In genomic region chr5:83450183-83450839, GRCh38 we compare ENCODE assay signal across 2 cellular contexts.
TF ChIP-seq lines count a peak whose summit lies in the region.

No MANE protein-coding gene starts in this region.

TF ChIP-seq in H1, 55 proteins besides CTCF, POLR2A, EP300 and RAD21 (continues in another document):
- TF ChIP-seq TEAD4 (IDR thresholded peaks at IDR 0.05; ENCODE audit: low read depth, low read length) (no peak), CHD7 (IDR thresholded peaks at IDR 0.05; ENCODE audit: insufficient replicate concordance, low read length) (no peak), SP4 (IDR thresholded peaks at IDR 0.05; ENCODE audit: low read length) (no peak), SIRT6 (IDR thresholded peaks at IDR 0.05; ENCODE audit: low read length) (no peak), ZNF274 (IDR thresholded peaks at IDR 0.05; ENCODE audit: borderline replicate concordance, extremely low read depth, low read length) (no peak), E2F6 (IDR thresholded peaks at IDR 0.05) (no peak), CREB1 (IDR thresholded peaks at IDR 0.05) (no peak), POU5F1 (IDR thresholded peaks at IDR 0.05; ENCODE audit: low read depth, low read length) (no peak), SIN3A (conservative IDR thresholded peaks at IDR 0.05 in 1 of 2, IDR thresholded peaks at IDR 0.05 in 1 of 2; ENCODE audit: low read depth in 1 of 2, low read length in 2 of 2) (no peak), GTF2F1 (IDR thresholded peaks at IDR 0.05; ENCODE audit: borderline replicate concordance, low read depth, low read length) (no peak), TCF12 (IDR thresholded peaks at IDR 0.05; ENCODE audit: low read depth, low read length) (no peak), EGR1 (IDR thresholded peaks at IDR 0.05; ENCODE audit: borderline replicate concordance, low read depth, low read length) (no peak), RXRA (IDR thresholded peaks at IDR 0.05; ENCODE audit: insufficient read depth, low read depth, low read length) (no peak), SAP30 (IDR thresholded peaks at IDR 0.05; ENCODE audit: insufficient read depth, insufficient replicate concordance, low read length) (no peak)
- TF ChIP-seq, protein P1, sequence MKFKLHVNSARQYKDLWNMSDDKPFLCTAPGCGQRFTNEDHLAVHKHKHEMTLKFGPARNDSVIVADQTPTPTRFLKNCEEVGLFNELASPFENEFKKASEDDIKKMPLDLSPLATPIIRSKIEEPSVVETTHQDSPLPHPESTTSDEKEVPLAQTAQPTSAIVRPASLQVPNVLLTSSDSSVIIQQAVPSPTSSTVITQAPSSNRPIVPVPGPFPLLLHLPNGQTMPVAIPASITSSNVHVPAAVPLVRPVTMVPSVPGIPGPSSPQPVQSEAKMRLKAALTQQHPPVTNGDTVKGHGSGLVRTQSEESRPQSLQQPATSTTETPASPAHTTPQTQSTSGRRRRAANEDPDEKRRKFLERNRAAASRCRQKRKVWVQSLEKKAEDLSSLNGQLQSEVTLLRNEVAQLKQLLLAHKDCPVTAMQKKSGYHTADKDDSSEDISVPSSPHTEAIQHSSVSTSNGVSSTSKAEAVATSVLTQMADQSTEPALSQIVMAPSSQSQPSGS (IDR thresholded peaks at IDR 0.05; ENCODE audit: low read length) = no peak

TF ChIP-seq in SK-N-SH, 30 proteins besides CTCF, POLR2A, EP300 and RAD21:
- TF ChIP-seq SMC3 (IDR thresholded peaks at IDR 0.05; ENCODE audit: low read depth, low read length) = no peak
- no peak for TF ChIP-seq YY1 (IDR thresholded peaks at IDR 0.05; ENCODE audit: low read depth)
- no peak for TF ChIP-seq MAX (IDR thresholded peaks at IDR 0.05; ENCODE audit: low read depth)
- TF ChIP-seq MEF2A (IDR thresholded peaks at IDR 0.05; ENCODE audit: borderline replicate concordance, low read depth) = no peak
- TF ChIP-seq JUND (IDR thresholded peaks at IDR 0.05) = no peak
- TF ChIP-seq EZH2phosphoT487 (IDR thresholded peaks at IDR 0.05; ENCODE audit: borderline replicate concordance, low read depth) = no peak
- TF ChIP-seq SIN3A (IDR thresholded peaks at IDR 0.05; ENCODE audit: borderline replicate concordance, low read depth, low read length) = no peak
- no peak for TF ChIP-seq IRF3 (IDR thresholded peaks at IDR 0.05; ENCODE audit: low read depth, low read length)
- TF ChIP-seq FOSL2 (IDR thresholded peaks at IDR 0.05; ENCODE audit: borderline replicate concordance, low read depth) = no peak
- no peak for TF ChIP-seq RFX5 (IDR thresholded peaks at IDR 0.05; ENCODE audit: low read length)
- no peak for TF ChIP-seq ELF1 (IDR thresholded peaks at IDR 0.05)
- TF ChIP-seq GATA2 (CRISPR knock-in tag; IDR thresholded peaks at IDR 0.05) = no peak
- TF ChIP-seq CHD2 (IDR thresholded peaks at IDR 0.05; ENCODE audit: low read length, partially characterized antibody) = no peak
- TF ChIP-seq PBX3 (IDR thresholded peaks at IDR 0.05) = no peak
- no peak for TF ChIP-seq RXRA (IDR thresholded peaks at IDR 0.05; ENCODE audit: borderline replicate concordance, low read depth)
- no peak for TF ChIP-seq MXI1 (IDR thresholded peaks at IDR 0.05; ENCODE audit: low read depth, low read length)
- no peak for TF ChIP-seq TEAD4 (IDR thresholded peaks at IDR 0.05; ENCODE audit: borderline replicate concordance, insufficient read depth)
TF ChIP-seq in SK-N-SH: peak in this region for 0.
